Comparison of ENCODE assay signal across 9 cellular contexts in the genomic region with DNA sequence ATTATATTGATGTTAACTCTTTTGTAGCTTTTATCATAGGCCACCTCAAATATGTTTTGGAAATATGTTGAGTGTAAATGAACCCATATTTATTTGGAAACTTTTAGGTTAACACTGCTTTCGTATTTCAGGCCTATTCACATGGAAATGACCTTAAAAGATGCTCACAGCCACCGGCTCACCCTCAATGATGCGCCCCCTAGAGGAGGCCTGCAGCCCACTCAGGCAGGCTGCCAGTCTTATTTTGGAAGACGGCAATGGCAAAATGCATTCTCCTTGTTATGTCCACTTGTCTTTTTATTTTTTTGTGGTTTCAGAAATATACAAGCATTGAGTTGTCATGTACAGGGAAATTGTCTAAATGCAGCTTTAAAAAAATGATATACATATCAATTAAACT.
A peak's percentile ranks its signal among the peaks of the same experiment; 100 is the strongest.
DNase-seq lines count a peak whose midpoint lies in the region; ATAC-seq and TF ChIP-seq lines count a peak whose summit lies in the region.
"Had no signal": no experiment of that assay in that cellular context is flagged by ENCODE, and none has a peak within 500 bp of the region (broad histone marks: within the 10 kb centered on the region; RNA-seq: fewer than 3 reads in every experiment).

No MANE protein-coding gene starts in this region.

- no peak for ATAC-seq in left ventricle myocardium superior
- no peak for ATAC-seq in heart right ventricle
- no peak for ATAC-seq in HG03108 (IDR thresholded peaks at IDR 0.05; ENCODE audit: unreplicated experiment)
- no peak for ATAC-seq in GM21515 (IDR thresholded peaks at IDR 0.05; ENCODE audit: unreplicated experiment)
- no peak for ATAC-seq in HG02763 (IDR thresholded peaks at IDR 0.05; ENCODE audit: unreplicated experiment)

- peak; percentile 15 for DNase-seq in left ventricle myocardium superior
- no peak for DNase-seq in heart right ventricle
- DNase-seq in MV-4-11 (lab: John Stamatoyannopoulos, UW) = peak; percentile 3
- peak; percentile 33 for DNase-seq in endothelial cell (ENCODE audit: low spot score)
- DNase-seq in occipital lobe (lab: John Stamatoyannopoulos, UW) = no peak

- no peaks in the 10 kb centered on the region for H3K9me3 ChIP-seq in heart right ventricle

- TF ChIP-seq CTCF in heart right ventricle (IDR thresholded peaks at IDR 0.05) (peak in 4 of 9 donors; percentile 17 to 36 (median 26)), endothelial cell (IDR thresholded peaks at IDR 0.05; ENCODE audit: unreplicated experiment) (peak; percentile 54)

- 49 to 59% methylated on average over 4 of the region's 4 CpGs for WGBS in heart right ventricle, 2 donors

- no peaks in the 10 kb centered on the region for H3K36me3 ChIP-seq in heart right ventricle

- no peaks in the 10 kb centered on the region for H3K36me3 Mint-ChIP-seq in endothelial cell (ENCODE audit: low read depth, unreplicated experiment)

- H3K27ac ChIP-seq in heart right ventricle = no peak overlapping the region
- H3K27ac ChIP-seq: SK-N-MC had no signal

- H3K27me3 Mint-ChIP-seq in endothelial cell (ENCODE audit: unreplicated experiment) = no peaks in the 10 kb centered on the region

- peaks cover 4% of the 10 kb centered on the region for H3K4me1 Mint-ChIP-seq in endothelial cell (ENCODE audit: unreplicated experiment)

- H3K9me3 Mint-ChIP-seq in endothelial cell (ENCODE audit: unreplicated experiment) = no peaks in the 10 kb centered on the region

- H3K4me3 ChIP-seq in heart right ventricle = no peak overlapping the region
- H3K4me3 ChIP-seq: SK-N-MC had no signal

- H3K4me3 Mint-ChIP-seq in endothelial cell (ENCODE audit: unreplicated experiment) = no peak overlapping the region

- H3K4me1 ChIP-seq in heart right ventricle = no peaks in the 10 kb centered on the region

- no peak overlapping the region for H3K27ac Mint-ChIP-seq in endothelial cell (ENCODE audit: unreplicated experiment)

- H3K27me3 ChIP-seq in heart right ventricle = no peaks in the 10 kb centered on the region

- intact Hi-C loops in left ventricle myocardium superior (cut with micrococcal nuclease) (no loop called here), heart right ventricle (cut with DNase I) (no loop called here)

Comparison
In these comparisons a context has a peak if more than half of its experiments do, and no peak if none do; other contexts are left out.
1. DNase-seq: peak in left ventricle myocardium superior (single experiment), MV-4-11 (single experiment) and endothelial cell (single experiment); none in heart right ventricle (0 of 2) and occipital lobe (single experiment).